ENCODE assay signal across 19 cellular contexts in the genomic region with DNA sequence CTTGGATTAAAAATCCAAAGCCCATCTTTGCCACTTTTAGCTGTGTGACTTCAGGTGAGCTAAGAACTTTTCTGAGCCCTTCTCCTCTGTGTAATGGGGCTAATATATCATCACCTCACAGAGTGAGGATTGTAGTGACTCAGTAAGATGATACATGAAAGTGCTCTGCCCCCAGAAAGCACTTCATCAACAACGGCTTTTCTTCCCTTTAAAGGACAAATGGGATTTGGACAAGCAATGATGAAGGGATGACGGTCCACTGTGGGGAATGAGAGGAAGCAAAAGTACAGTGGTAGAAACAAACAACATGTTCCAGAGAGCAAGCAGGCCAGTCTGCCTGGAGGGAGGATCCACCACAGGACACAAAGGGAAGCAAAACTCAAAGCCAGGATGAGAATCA. TPM values are rescaled to one million over a fixed set of nuclear protein-coding genes. Genes with fewer than 3 reads are reported as not detected.
DNase-seq lines count a peak whose midpoint lies in the region; ATAC-seq lines count a peak whose summit lies in the region.
"Had no signal": no experiment of that assay in that cellular context is flagged by ENCODE, and none has a peak within 500 bp of the region (broad histone marks: within the 10 kb centered on the region; RNA-seq: fewer than 3 reads in every experiment).

No MANE protein-coding gene starts in this region.

- H3K27me3 Mint-ChIP-seq in activated CD4-positive, alpha-beta T cell treated with anti-CD3 and anti-CD28 coated beads for 36 hours: no peaks in the 10 kb centered on the region
- no peaks in the 10 kb centered on the region for H3K27me3 Mint-ChIP-seq in activated CD4-positive, alpha-beta memory T cell treated with anti-CD3 and anti-CD28 coated beads, Interleukin-2, amount 10 ng/mL, durations not matched to agents 7 days and 5 days

- H3K9me3 ChIP-seq in BLaER1: peaks cover 6% of the 10 kb centered on the region; the same call in 1 of the 2 replicates
- H3K9me3 ChIP-seq: SJCRH30 had no signal

- H3K27ac ChIP-seq in BLaER1: peak overlapping the region; percentile 13; the same call in 1 of the 2 replicates
- H3K27ac ChIP-seq: 22Rv1, SJCRH30 had no signal

- H3K9me3 Mint-ChIP-seq in activated CD4-positive, alpha-beta T cell treated with anti-CD3 and anti-CD28 coated beads for 36 hours (ENCODE audit: low read depth): no peaks in the 10 kb centered on the region
- no peaks in the 10 kb centered on the region for H3K9me3 Mint-ChIP-seq in activated CD4-positive, alpha-beta memory T cell treated with anti-CD3 and anti-CD28 coated beads, Interleukin-2, amount 10 ng/mL, durations not matched to agents 7 days and 5 days
- H3K9me3 Mint-ChIP-seq: GM23338 had no signal

- POLR2A ChIA-PET in activated CD4-positive, alpha-beta T cell treated with anti-CD3 and anti-CD28 coated beads for 36 hours (lab: Charles Lee): no interaction called here
- POLR2A ChIA-PET in activated CD4-positive, alpha-beta memory T cell treated with anti-CD3 and anti-CD28 coated beads, Interleukin-2, amount 10 ng/mL, durations not matched to agents 7 days and 5 days (lab: Charles Lee): interaction anchor here (0.8 to 1.3 kb wide), 3 partner anchors 19 to 26 kb away, joined by 3 to 4 read pairs (median 3); no protein-coding TSS in a partner anchor

- H3K27ac Mint-ChIP-seq in activated CD4-positive, alpha-beta T cell treated with anti-CD3 and anti-CD28 coated beads for 36 hours: peak overlapping the region; percentile 75
- H3K27ac Mint-ChIP-seq in activated CD4-positive, alpha-beta memory T cell treated with anti-CD3 and anti-CD28 coated beads, Interleukin-2, amount 10 ng/mL, durations not matched to agents 7 days and 5 days: peak overlapping the region; percentile 8
- H3K27ac Mint-ChIP-seq: GM23338 had no signal

- intact Hi-C loops in activated CD4-positive, alpha-beta T cell treated with anti-CD3 and anti-CD28 coated beads for 36 hours (cut with DNase I, micrococcal nuclease): no loop called here

- no peak overlapping the region for H3K4me2 ChIP-seq in BLaER1
- H3K4me2 ChIP-seq: GM23338 had no signal

- peaks cover 57% of the 10 kb centered on the region for H3K36me3 Mint-ChIP-seq in activated CD4-positive, alpha-beta T cell treated with anti-CD3 and anti-CD28 coated beads for 36 hours (ENCODE audit: low read depth)
- peaks cover 67% of the 10 kb centered on the region for H3K36me3 Mint-ChIP-seq in activated CD4-positive, alpha-beta memory T cell treated with anti-CD3 and anti-CD28 coated beads, Interleukin-2, amount 10 ng/mL, durations not matched to agents 7 days and 5 days (ENCODE audit: low read depth)

- no peaks in the 10 kb centered on the region for H3K27me3 ChIP-seq in BLaER1
- H3K27me3 ChIP-seq: SJCRH30 had no signal

- peaks cover 83% of the 10 kb centered on the region for H3K36me3 ChIP-seq in BLaER1

- no peaks in the 10 kb centered on the region for H4K20me1 ChIP-seq in BLaER1

- DNase-seq in activated CD4-positive, alpha-beta T cell treated with anti-CD3 and anti-CD28 coated beads for 36 hours: no peak
- DNase-seq in activated CD4-positive, alpha-beta T cell treated with anti-CD3 and anti-CD28 coated beads, Interleukin-2, amount 50 U/mL, for 48 hours: no peak
- no peak for DNase-seq in activated CD4-positive, alpha-beta memory T cell treated with anti-CD3 and anti-CD28 coated beads, Interleukin-2, amount 10 ng/mL, durations not matched to agents 7 days and 5 days
- DNase-seq in iris pigment epithelial cell (ENCODE audit: low read depth): peak; percentile 66
- DNase-seq in activated CD4-positive, CD25-positive, alpha-beta regulatory T cell (lab: John Stamatoyannopoulos, UW): no peak
- DNase-seq: C1 segment of cervical spinal cord, DMS153, KG1, NCI-H1092, NCI-H2227 treated with DMSO at 0.1 percent for 48 hours, NCI-H524 treated with DMSO at 0.1 percent for 48 hours, SJCRH30 had no signal

- CTCF ChIA-PET in activated CD4-positive, alpha-beta T cell treated with anti-CD3 and anti-CD28 coated beads for 36 hours (lab: Charles Lee): no interaction called here
- CTCF ChIA-PET in activated CD4-positive, alpha-beta memory T cell treated with anti-CD3 and anti-CD28 coated beads, Interleukin-2, amount 10 ng/mL, durations not matched to agents 7 days and 5 days (lab: Charles Lee): no interaction called here

- no peak for ATAC-seq in activated CD4-positive, alpha-beta T cell treated with anti-CD3 and anti-CD28 coated beads for 36 hours
- ATAC-seq in GM21786 (IDR thresholded peaks at IDR 0.05; ENCODE audit: unreplicated experiment) (no peak), HG02588 (IDR thresholded peaks at IDR 0.05; ENCODE audit: unreplicated experiment) (no peak)
- ATAC-seq: GM23338 had no signal

- H3K4me1 ChIP-seq in BLaER1: peaks cover 99% of the 10 kb centered on the region
- H3K4me1 ChIP-seq: SJCRH30 had no signal

- H3K9ac ChIP-seq in BLaER1: no peak overlapping the region; the same call in 1 of the 2 replicates

- H3K4me3 Mint-ChIP-seq in activated CD4-positive, alpha-beta T cell treated with anti-CD3 and anti-CD28 coated beads for 36 hours: no peak overlapping the region
- no peak overlapping the region for H3K4me3 Mint-ChIP-seq in activated CD4-positive, alpha-beta memory T cell treated with anti-CD3 and anti-CD28 coated beads, Interleukin-2, amount 10 ng/mL, durations not matched to agents 7 days and 5 days
- H3K4me3 Mint-ChIP-seq: GM23338 had no signal

- H3K4me3 ChIP-seq in BLaER1: no peak overlapping the region
- H3K4me3 ChIP-seq: GM23338, SJCRH30 had no signal

- H3K4me1 Mint-ChIP-seq in activated CD4-positive, alpha-beta T cell treated with anti-CD3 and anti-CD28 coated beads for 36 hours: peaks cover 21% of the 10 kb centered on the region
- H3K4me1 Mint-ChIP-seq in activated CD4-positive, alpha-beta memory T cell treated with anti-CD3 and anti-CD28 coated beads, Interleukin-2, amount 10 ng/mL, durations not matched to agents 7 days and 5 days: peaks cover 6% of the 10 kb centered on the region
- H3K4me1 Mint-ChIP-seq: GM23338 had no signal

RNA-seq across cellular contexts. Expression of a gene that starts 14.3 kb away (rescaled TPM):
- total RNA-seq in activated CD4-positive, alpha-beta T cell treated with anti-CD3 and anti-CD28 coated beads for 36 hours: 1 to 10 TPM; 1.2 to 1.3 TPM
- total RNA-seq in activated CD4-positive, alpha-beta memory T cell treated with anti-CD3 and anti-CD28 coated beads, Interleukin-2, amount 10 ng/mL, durations not matched to agents 7 days and 5 days: 1 to 10 TPM; 1.3 to 1.8 TPM
- total RNA-seq: GM23338, M059J, RPMI7951, SJCRH30 had no signal

RNA-seq across cellular contexts. Expression of a gene that starts 19.9 kb away (rescaled TPM):
- 10 to 100 TPM; 45.9 to 82.4 TPM for total RNA-seq in activated CD4-positive, alpha-beta T cell treated with anti-CD3 and anti-CD28 coated beads for 36 hours
- 10 to 100 TPM; 40.4 to 40.8 TPM for total RNA-seq in activated CD4-positive, alpha-beta memory T cell treated with anti-CD3 and anti-CD28 coated beads, Interleukin-2, amount 10 ng/mL, durations not matched to agents 7 days and 5 days

RNA-seq across cellular contexts. Expression of a gene that starts 26.3 kb away (rescaled TPM):
- 10 to 100 TPM; 39.1 to 41.3 TPM for total RNA-seq in activated CD4-positive, alpha-beta T cell treated with anti-CD3 and anti-CD28 coated beads for 36 hours
- total RNA-seq in activated CD4-positive, alpha-beta memory T cell treated with anti-CD3 and anti-CD28 coated beads, Interleukin-2, amount 10 ng/mL, durations not matched to agents 7 days and 5 days: 10 to 100 TPM; 36.0 to 36.7 TPM

RNA-seq across cellular contexts. Expression of a gene that starts 26.5 kb away (rescaled TPM):
- 10 to 100 TPM; 30.0 to 30.3 TPM for total RNA-seq in activated CD4-positive, alpha-beta T cell treated with anti-CD3 and anti-CD28 coated beads for 36 hours
- total RNA-seq in activated CD4-positive, alpha-beta memory T cell treated with anti-CD3 and anti-CD28 coated beads, Interleukin-2, amount 10 ng/mL, durations not matched to agents 7 days and 5 days: 10 to 100 TPM; 30.6 to 30.7 TPM

RNA-seq across cellular contexts. Expression of a gene that starts 35.5 kb away (rescaled TPM):
- 10 to 100 TPM; 10.1 to 19.9 TPM for total RNA-seq in activated CD4-positive, alpha-beta T cell treated with anti-CD3 and anti-CD28 coated beads for 36 hours
- total RNA-seq in activated CD4-positive, alpha-beta memory T cell treated with anti-CD3 and anti-CD28 coated beads, Interleukin-2, amount 10 ng/mL, durations not matched to agents 7 days and 5 days: 1 to 10 TPM; 8.8 to 9.7 TPM
